16 cellular contexts compared by ENCODE assay signal in the genomic region with DNA sequence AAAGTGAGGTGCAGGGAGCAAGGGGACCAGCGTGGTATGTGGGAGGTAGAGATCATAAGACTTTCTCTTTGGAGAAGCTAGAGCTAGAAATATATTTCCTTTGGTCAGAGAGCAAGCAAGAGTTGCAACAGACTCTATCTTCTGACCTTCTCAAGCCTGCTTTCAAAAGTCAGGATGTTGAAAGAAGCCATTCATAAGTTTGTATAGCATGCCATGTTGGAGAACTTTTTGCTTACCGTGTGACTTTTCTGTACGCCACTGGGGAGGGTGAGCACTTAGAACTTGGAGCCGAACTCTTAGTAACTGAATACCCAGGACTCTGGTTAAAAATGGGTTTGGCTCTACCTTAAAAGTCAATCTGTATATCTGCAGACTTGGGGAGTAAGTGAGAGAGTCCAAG.
"Had no signal": no experiment of that assay in that cellular context is flagged by ENCODE, and none has a peak within 500 bp of the region (broad histone marks: within the 10 kb centered on the region; RNA-seq: fewer than 3 reads in every experiment).

No MANE protein-coding gene starts in this region.

- ATAC-seq: activated CD4-positive, alpha-beta T cell treated with anti-CD3 and anti-CD28 coated beads for 36 hours; mucosa of descending colon; stimulated activated naive B cell treated with anti-CD40 and anti-IgM and Interleukin-4, amounts not matched to agents 10 μg/mL and 1 μg/mL and 100 μg/mL, for 72 hours had no signal

- H3K36me3 Mint-ChIP-seq: memory B cell; naive B cell; stimulated activated naive B cell treated with anti-CD40 and anti-IgM and Interleukin-4, amounts not matched to agents 10 μg/mL and 1 μg/mL and 100 μg/mL, for 72 hours had no signal

- H3K4me3 Mint-ChIP-seq: activated CD4-positive, alpha-beta T cell treated with anti-CD3 and anti-CD28 coated beads for 36 hours; activated naive CD8-positive, alpha-beta T cell treated with anti-CD3 and anti-CD28 coated beads, Interleukin-2, amount 10 ng/mL, durations not matched to agents 7 days and 5 days; memory B cell; naive B cell; stimulated activated naive B cell treated with anti-CD40 and anti-IgM and Interleukin-4, amounts not matched to agents 10 μg/mL and 1 μg/mL and 100 μg/mL, for 72 hours had no signal

- H3K4me1 ChIP-seq: ascending aorta, esophagus muscularis mucosa, tibial artery, uterus had no signal

- H3K27me3 ChIP-seq: ascending aorta, esophagus muscularis mucosa, ovary, tibial artery, uterus had no signal

- H3K4me3 ChIP-seq: ascending aorta, esophagus muscularis mucosa, mucosa of descending colon, ovary, tibial artery, uterus had no signal

- DNase-seq: activated CD4-positive, alpha-beta T cell treated with anti-CD3 and anti-CD28 coated beads for 36 hours; activated CD4-positive, alpha-beta T cell treated with anti-CD3 and anti-CD28 coated beads, Interleukin-2, amount 50 U/mL, for 48 hours; activated naive CD8-positive, alpha-beta T cell treated with anti-CD3 and anti-CD28 coated beads, Interleukin-2, amount 10 ng/mL, durations not matched to agents 7 days and 5 days; activated T-cell treated with anti-CD3 and anti-CD28 coated beads for 4 hours; cortex of kidney; effector CD4-positive, alpha-beta T cell; mucosa of descending colon; naive B cell; ovary; stimulated activated naive B cell treated with anti-CD40 and anti-IgM and Interleukin-4, amounts not matched to agents 10 μg/mL and 1 μg/mL and 100 μg/mL, for 72 hours; substantia nigra had no signal

- H3K27ac Mint-ChIP-seq: activated CD4-positive, alpha-beta T cell treated with anti-CD3 and anti-CD28 coated beads for 36 hours; activated naive CD8-positive, alpha-beta T cell treated with anti-CD3 and anti-CD28 coated beads, Interleukin-2, amount 10 ng/mL, durations not matched to agents 7 days and 5 days; memory B cell; stimulated activated naive B cell treated with anti-CD40 and anti-IgM and Interleukin-4, amounts not matched to agents 10 μg/mL and 1 μg/mL and 100 μg/mL, for 72 hours had no signal

- H3K27ac ChIP-seq: ascending aorta, esophagus muscularis mucosa, ovary, tibial artery, uterus had no signal

- H3K36me3 ChIP-seq: ascending aorta, esophagus muscularis mucosa, ovary, tibial artery, uterus had no signal

- H3K9me3 ChIP-seq: ascending aorta, esophagus muscularis mucosa, mucosa of descending colon, ovary, tibial artery, uterus had no signal

- H3K27me3 Mint-ChIP-seq: activated CD4-positive, alpha-beta T cell treated with anti-CD3 and anti-CD28 coated beads for 36 hours; activated naive CD8-positive, alpha-beta T cell treated with anti-CD3 and anti-CD28 coated beads, Interleukin-2, amount 10 ng/mL, durations not matched to agents 7 days and 5 days had no signal
